ENCODE assay signal across 17 cellular contexts in the genomic region with DNA sequence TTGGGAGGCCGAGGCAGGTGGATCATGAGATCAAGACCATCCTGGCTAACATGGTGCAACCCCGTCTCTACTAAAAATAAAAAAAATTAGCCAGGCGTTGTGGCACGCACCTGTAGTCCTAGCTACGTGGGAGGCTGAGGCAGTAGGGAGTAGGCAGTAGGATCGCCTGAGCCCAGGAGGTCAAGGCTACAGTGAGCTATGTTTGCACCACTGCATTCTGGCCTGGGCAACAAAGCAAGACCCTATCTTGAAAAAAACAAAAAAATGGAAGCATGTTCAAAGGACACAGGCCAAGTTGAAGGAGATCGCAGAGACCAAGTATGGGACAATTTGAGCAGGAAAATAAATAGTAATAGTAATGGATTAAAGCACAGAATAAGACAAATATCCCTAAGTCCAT. TPM values are rescaled to one million over a fixed set of nuclear protein-coding genes. Genes with fewer than 3 reads are reported as not detected.
A peak's percentile ranks its signal among the peaks of the same experiment; 100 is the strongest.
DNase-seq lines count a peak whose midpoint lies in the region; ATAC-seq and TF ChIP-seq lines count a peak whose summit lies in the region.
"Had no signal": no experiment of that assay in that cellular context is flagged by ENCODE, and none has a peak within 500 bp of the region (broad histone marks: within the 10 kb centered on the region; RNA-seq: fewer than 3 reads in every experiment).

No MANE protein-coding gene starts in this region.

- peaks cover 0 to 9% of the 10 kb centered on the region in 2 donors for H3K4me1 ChIP-seq in right atrium auricular region
- H3K4me1 ChIP-seq in right cardiac atrium (ENCODE audit: control insufficient read depth, insufficient read depth, low read length), result no peaks in the 10 kb centered on the region

- ATAC-seq in right cardiac atrium, result no peak
- ATAC-seq: stimulated activated naive CD8-positive, alpha-beta T cell treated with anti-CD3 and anti-CD28 coated beads, Interleukin-15, Interleukin-2, amounts not matched to agents 100 U/mL and 50 U/mL, for 24 hours had no signal

- intact Hi-C loops in right cardiac atrium (cut with DNase I), result no loop called here

- H3K9me3 Mint-ChIP-seq in type B pancreatic cell, result no peaks in the 10 kb centered on the region
- H3K9me3 Mint-ChIP-seq: CD8-positive, alpha-beta memory T cell; nephron progenitor cell had no signal

- H3K4me1 Mint-ChIP-seq in type B pancreatic cell (ENCODE audit: unreplicated experiment), result no peaks in the 10 kb centered on the region

- no peak overlapping the region for H3K4me3 Mint-ChIP-seq in type B pancreatic cell
- H3K4me3 Mint-ChIP-seq: activated naive CD8-positive, alpha-beta T cell; CD8-positive, alpha-beta memory T cell; nephron progenitor cell had no signal

- no peak overlapping the region for H3K4me3 ChIP-seq in right atrium auricular region
- H3K4me3 ChIP-seq in right cardiac atrium (ENCODE audit: low read length), result no peak overlapping the region
- H3K4me3 ChIP-seq: SJSA1 had no signal

- peaks cover 40% of the 10 kb centered on the region for H3K36me3 ChIP-seq in right atrium auricular region

- no peaks in the 10 kb centered on the region for H3K27me3 Mint-ChIP-seq in type B pancreatic cell
- H3K27me3 Mint-ChIP-seq: activated naive CD8-positive, alpha-beta T cell had no signal

- TF ChIP-seq CTCF in right atrium auricular region (IDR thresholded peaks at IDR 0.05), result no peak
- no peak for TF ChIP-seq CTCF in type B pancreatic cell (conservative IDR thresholded peaks at IDR 0.05)

- H3K27ac ChIP-seq in right atrium auricular region (peak overlapping the region; percentile 38 to 61), right cardiac atrium (ENCODE audit: low read length) (no peak overlapping the region), epithelial cell of prostate (peak overlapping the region; percentile 34)

- no peaks in the 10 kb centered on the region for H3K9me3 ChIP-seq in right atrium auricular region
- H3K9me3 ChIP-seq in right cardiac atrium (ENCODE audit: control insufficient read depth, low read length), result no peaks in the 10 kb centered on the region
- H3K9me3 ChIP-seq: SJSA1 had no signal

- no peak for DNase-seq in right atrium auricular region (ENCODE audit: low spot score)
- DNase-seq in right cardiac atrium, result no peak
- DNase-seq in epithelial cell of prostate (ENCODE audit: low read depth, low spot score), result no peak
- DNase-seq in type B pancreatic cell (ENCODE audit: extremely low spot score, unreplicated experiment), result no peak
- no peak for DNase-seq in activated CD4-positive, alpha-beta T cell treated with anti-CD3 and anti-CD28 coated beads for 1 hour
- DNase-seq in T1000 (lab: John Stamatoyannopoulos, UW), result no peak
- DNase-seq: activated CD4-positive, alpha-beta T cell treated with anti-CD3 and anti-CD28 coated beads for 4 hours; CD8-positive, alpha-beta memory T cell; DND-41; kidney; NCI-H187 treated with DMSO at 0.1 percent for 48 hours; NCI-H510A treated with DMSO at 0.1 percent for 48 hours; nephron progenitor cell; stimulated activated naive CD8-positive, alpha-beta T cell treated with anti-CD3 and anti-CD28 coated beads, Interleukin-15, Interleukin-2, amounts not matched to agents 100 U/mL and 50 U/mL, for 24 hours; T-helper 9 cell had no signal

- H3K27me3 ChIP-seq in right atrium auricular region, result no peaks in the 10 kb centered on the region
- H3K27me3 ChIP-seq in right cardiac atrium (ENCODE audit: control insufficient read depth, insufficient read depth), result no peaks in the 10 kb centered on the region
- H3K27me3 ChIP-seq: SJSA1 had no signal

- H3K36me3 Mint-ChIP-seq in type B pancreatic cell, result peaks cover 43% of the 10 kb centered on the region

- H3K27ac Mint-ChIP-seq in type B pancreatic cell, result peak overlapping the region; percentile 81
- H3K27ac Mint-ChIP-seq: activated naive CD8-positive, alpha-beta T cell had no signal

- WGBS in right cardiac atrium, result 89% methylated on average over 7 of the region's 7 CpGs

RNA-seq across cellular contexts. Expression of gene NCAPD2, which starts 14.2 kb away (rescaled TPM):
- 10 to 100 TPM; 11.6 to 53.5 TPM for total RNA-seq in right atrium auricular region
- 10 to 100 TPM; 13.5 to 16.8 (median 14.6) TPM for total RNA-seq in right cardiac atrium
- 5.7 TPM for polyA plus RNA-seq in right cardiac atrium
- 96.5 and 109 TPM in 2 replicates for total RNA-seq in type B pancreatic cell (ENCODE audit: low replicate concordance)

RNA-seq across cellular contexts. Expression of gene MRPL51, which starts 15.0 kb away (rescaled TPM):
- total RNA-seq in right atrium auricular region (100 to 1,000 TPM in 1 of 2 donors, 10 to 100 TPM in 1; 87.7 to 104 TPM), right cardiac atrium (100 to 1,000 TPM; 192 to 233 (median 213) TPM), type B pancreatic cell (ENCODE audit: low replicate concordance) (213 and 396 TPM in 2 replicates)
- 180 TPM for polyA plus RNA-seq in right cardiac atrium

RNA-seq across cellular contexts. Expression of gene GAPDH, which starts 26.2 kb away (rescaled TPM):
- total RNA-seq in right atrium auricular region (1,000 to 10,000 TPM; 4,693 to 5,476 TPM), right cardiac atrium (1,000 to 10,000 TPM; 3,735 to 4,618 (median 3,904) TPM), type B pancreatic cell (ENCODE audit: low replicate concordance) (2,317 and 5,618 TPM in 2 replicates)
- polyA plus RNA-seq in right cardiac atrium, result 4,983 TPM

RNA-seq across cellular contexts. Expression of gene VAMP1, which starts 37.6 kb away (rescaled TPM):
- total RNA-seq in right atrium auricular region (1 to 10 TPM; 1.7 to 3.6 TPM), right cardiac atrium (1 to 10 TPM; 3.6 to 9.0 (median 6.1) TPM), type B pancreatic cell (ENCODE audit: low replicate concordance) (10.1 and 12.7 TPM in 2 replicates)
- polyA plus RNA-seq in right cardiac atrium, result 4.7 TPM

RNA-seq across cellular contexts. Expression of gene IFFO1, which starts 47.8 kb away (rescaled TPM):
- 10 to 100 TPM; 12.3 to 13.2 TPM for total RNA-seq in right atrium auricular region
- 10 to 100 TPM; 15.1 to 23.6 (median 19.1) TPM for total RNA-seq in right cardiac atrium
- polyA plus RNA-seq in right cardiac atrium, result 15.7 TPM
- total RNA-seq in type B pancreatic cell (ENCODE audit: low replicate concordance), result 9.1 and 17.5 TPM in 2 replicates
